Comparison of ENCODE assay signal across 8 cellular contexts in the genomic region with DNA sequence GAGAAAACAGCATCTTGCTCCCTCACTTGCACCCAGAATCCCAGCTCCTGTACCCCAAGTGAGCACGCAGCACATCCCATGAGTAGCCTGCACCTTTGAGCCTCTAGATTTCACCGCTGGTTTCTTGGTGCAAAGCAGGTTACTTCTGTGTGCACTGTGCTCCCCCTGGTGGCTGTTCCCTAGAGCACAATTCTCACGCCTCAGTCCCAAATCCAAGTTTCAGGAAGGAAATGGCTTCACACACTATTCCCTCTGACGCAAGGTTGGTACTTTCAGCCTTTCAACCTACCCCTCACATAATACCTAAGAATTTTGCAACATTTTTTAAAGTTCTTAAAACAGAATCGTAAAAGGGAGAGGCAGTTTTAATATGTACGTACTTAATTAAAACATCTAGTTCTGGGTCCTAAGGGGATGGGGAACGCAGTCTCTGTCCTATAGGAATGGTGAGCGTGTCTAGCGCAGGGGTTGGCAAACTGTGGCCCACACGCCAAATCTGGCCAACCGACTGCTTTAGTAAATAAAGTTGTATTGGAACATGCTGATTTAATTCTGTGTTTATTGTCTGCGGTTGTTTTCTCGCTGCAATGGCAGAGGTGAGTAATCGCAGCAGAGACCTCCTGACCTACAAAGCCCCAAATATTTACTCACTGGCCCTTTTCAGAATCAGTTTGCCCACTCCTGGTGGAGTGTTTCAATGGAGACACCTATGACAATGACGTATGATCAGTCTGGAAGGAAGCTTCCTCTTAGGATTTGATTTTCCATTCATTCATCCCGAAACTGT. TPM values are rescaled to one million over a fixed set of nuclear protein-coding genes. Genes with fewer than 3 reads are reported as not detected.
DNase-seq lines count a peak whose midpoint lies in the region; ATAC-seq, FAIRE-seq and TF ChIP-seq lines count a peak whose summit lies in the region.

No MANE protein-coding gene starts in this region.

- H3K9me3 ChIP-seq in mammary epithelial cell (replicated peaks; ENCODE audit: insufficient read depth, low read length) (no peaks in the 10 kb centered on the region), liver (ENCODE audit: control insufficient read depth in 4 of 4, low read length in 3 of 4) (no peaks in the 10 kb centered on the region)

- no peak overlapping the region for H3K9ac ChIP-seq in mammary epithelial cell (ENCODE audit: insufficient read depth, low read length)
- no peak overlapping the region for H3K9ac ChIP-seq in liver (ENCODE audit: low read depth in 1 of 2, low read length in 2 of 2)

- no peaks in the 10 kb centered on the region for H3K36me3 ChIP-seq in mammary epithelial cell (ENCODE audit: insufficient read depth, low read length)
- no peaks in the 10 kb centered on the region for H3K36me3 ChIP-seq in liver (ENCODE audit: control insufficient read depth in 4 of 4, insufficient read depth in 3 of 4, low read depth in 1 of 4, low read length in 3 of 4)

- H3K4me2 ChIP-seq in mammary epithelial cell (ENCODE audit: insufficient read depth, low read depth, low read length) = no peak overlapping the region

- 83% methylated on average over 15 of the region's 16 CpGs for WGBS in mammary epithelial cell (ENCODE audit: low coverage, missing lambda C conversion rate)
- WGBS in liver = 41% methylated on average over 16 of the region's 16 CpGs

- dilution Hi-C loops in mammary epithelial cell (cut with HindIII; ENCODE audit: low sequenced_read_pairs) = loop anchor here (5.0 to 10.0 kb wide), 4 partner anchors 37 to 316 kb away; no protein-coding TSS in a partner anchor

- peak; percentile 42 for DNase-seq in CD1c-positive myeloid dendritic cell (ENCODE audit: extremely low spot score)
- DNase-seq in GM19239 (ENCODE audit: insufficient read length, low spot score) = peak; percentile 24
- peak; percentile 80 for DNase-seq in NCI-H345 treated with DMSO at 0.1 percent for 48 hours (lab: John Stamatoyannopoulos, UW; ENCODE audit: unreplicated experiment)
- DNase-seq in mammary epithelial cell = peak; percentile 21
- DNase-seq in kidney glomerular epithelial cell (lab: John Stamatoyannopoulos, UW) = no peak

- TF ChIP-seq RAD21 in liver (IDR thresholded peaks at IDR 0.05) = peak; percentile 93 to 95

- no peak overlapping the region for H2AFZ ChIP-seq in mammary epithelial cell (ENCODE audit: low read depth, low read length)

- intact Hi-C loops in mammary epithelial cell (cut with micrococcal nuclease) = loop anchor here (1.0 to 5.0 kb wide), 2 partner anchors 300 to 603 kb away; no protein-coding TSS in a partner anchor

- in situ Hi-C loops in mammary epithelial cell (cut with MboI; ENCODE audit: low sequenced_read_pairs in 2 of 2) = no loop called here

- no peak overlapping the region for H3K27ac ChIP-seq in mammary epithelial cell (ENCODE audit: insufficient read depth, low read depth, low read length)
- peak overlapping the region; percentile 68 to 72 for H3K27ac ChIP-seq in liver (ENCODE audit: low read depth in 1 of 2, low read length in 2 of 2)

- H3K27me3 ChIP-seq in mammary epithelial cell (ENCODE audit: insufficient read depth, low read length) = no peaks in the 10 kb centered on the region
- no peaks in the 10 kb centered on the region for H3K27me3 ChIP-seq in liver (ENCODE audit: control insufficient read depth in 4 of 4, insufficient read depth in 4 of 4, low read length in 3 of 4)

- TF ChIP-seq CTCF in mammary epithelial cell (conservative IDR thresholded peaks at IDR 0.05 in 1 of 2, IDR thresholded peaks at IDR 0.05 in 1 of 2; ENCODE audit: extremely low read depth in 1 of 2, insufficient read depth in 1 of 2, low read depth in 1 of 2, low read length in 2 of 2) (peak; percentile 76 to 83), liver (IDR thresholded peaks at IDR 0.05; ENCODE audit: low read depth, low read length, missing input control) (peak; percentile 87)

- no peaks in the 10 kb centered on the region for H4K20me1 ChIP-seq in mammary epithelial cell (ENCODE audit: insufficient read depth, low read length)

- ATAC-seq in GM19397 (IDR thresholded peaks at IDR 0.05; ENCODE audit: unreplicated experiment) (no peak), GM18858 (IDR thresholded peaks at IDR 0.05; ENCODE audit: unreplicated experiment) (no peak)

- H3K4me3 ChIP-seq in mammary epithelial cell (replicated peaks in 1 of 3; ENCODE audit: insufficient read depth in 1 of 3, low read depth in 2 of 3, low read length in 3 of 3) (no peak overlapping the region), liver (ENCODE audit: low read depth in 1 of 3, low read length in 3 of 3) (no peak overlapping the region)

- H3K4me1 ChIP-seq in mammary epithelial cell (ENCODE audit: insufficient read depth, low read length) (peaks cover 19% of the 10 kb centered on the region), liver (ENCODE audit: control insufficient read depth in 4 of 4, insufficient read depth in 4 of 4, low read length in 3 of 4) (peaks cover 0 to 14% (median 10%) of the 10 kb centered on the region in 4 donors)

- CTCF ChIA-PET in mammary epithelial cell (lab: Charles Lee; ENCODE audit: low non-redundant PET) = no interaction called here

- no TSS peak for BruUV-seq in mammary epithelial cell (replicated peaks; lab: Mats Ljungman, UMichigan)

- no peaks in the 10 kb centered on the region for H3K79me2 ChIP-seq in mammary epithelial cell (ENCODE audit: insufficient read depth, low read length)

- no peak for FAIRE-seq in GM19239 (lab: Jason Lieb, UNC)

TF ChIP-seq in liver, 16 proteins besides CTCF, POLR2A, EP300 and RAD21:
- TF ChIP-seq RXRA (IDR thresholded peaks at IDR 0.05) (peak; percentile 31 to 46), MAX (IDR thresholded peaks at IDR 0.05) (no peak), NR2F2 (IDR thresholded peaks at IDR 0.05) (no peak), HNF4A (conservative IDR thresholded peaks at IDR 0.05) (peak; percentile 55 to 63), YY1 (IDR thresholded peaks at IDR 0.05) (peak; percentile 25), FOXA2 (IDR thresholded peaks at IDR 0.05) (no peak)
- TF ChIP-seq, protein P1, sequence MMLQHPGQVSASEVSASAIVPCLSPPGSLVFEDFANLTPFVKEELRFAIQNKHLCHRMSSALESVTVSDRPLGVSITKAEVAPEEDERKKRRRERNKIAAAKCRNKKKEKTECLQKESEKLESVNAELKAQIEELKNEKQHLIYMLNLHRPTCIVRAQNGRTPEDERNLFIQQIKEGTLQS (IDR thresholded peaks at IDR 0.05) = no peak

RNA-seq across cellular contexts. Expression of gene DHCR7, which starts 27.5 kb away (rescaled TPM):
- total RNA-seq in mammary epithelial cell (100 to 1,000 TPM in 1 of 2 donors, 10 to 100 TPM in 1; 62.8 to 231 TPM), liver (100 to 1,000 TPM; 149 to 224 TPM)
- polyA plus RNA-seq in mammary epithelial cell (173 TPM), liver (100 to 1,000 TPM in 1 of 2 donors, 10 to 100 TPM in 1; 56.9 to 195 TPM)
- 402 TPM for polyA minus RNA-seq in mammary epithelial cell

RNA-seq across cellular contexts. Expression of gene NADSYN1, which starts 32.4 kb away (rescaled TPM):
- total RNA-seq in mammary epithelial cell (100 to 1,000 TPM in 1 of 2 donors, 10 to 100 TPM in 1; 84.9 to 103 TPM), liver (10 to 100 TPM; 19.8 to 33.6 TPM)
- polyA plus RNA-seq in mammary epithelial cell (45.9 TPM), liver (10 to 100 TPM; 16.6 to 24.6 TPM)
- 51.4 TPM for polyA minus RNA-seq in mammary epithelial cell
